Comparison of ENCODE assay signal across 32 cellular contexts in the genomic region with DNA sequence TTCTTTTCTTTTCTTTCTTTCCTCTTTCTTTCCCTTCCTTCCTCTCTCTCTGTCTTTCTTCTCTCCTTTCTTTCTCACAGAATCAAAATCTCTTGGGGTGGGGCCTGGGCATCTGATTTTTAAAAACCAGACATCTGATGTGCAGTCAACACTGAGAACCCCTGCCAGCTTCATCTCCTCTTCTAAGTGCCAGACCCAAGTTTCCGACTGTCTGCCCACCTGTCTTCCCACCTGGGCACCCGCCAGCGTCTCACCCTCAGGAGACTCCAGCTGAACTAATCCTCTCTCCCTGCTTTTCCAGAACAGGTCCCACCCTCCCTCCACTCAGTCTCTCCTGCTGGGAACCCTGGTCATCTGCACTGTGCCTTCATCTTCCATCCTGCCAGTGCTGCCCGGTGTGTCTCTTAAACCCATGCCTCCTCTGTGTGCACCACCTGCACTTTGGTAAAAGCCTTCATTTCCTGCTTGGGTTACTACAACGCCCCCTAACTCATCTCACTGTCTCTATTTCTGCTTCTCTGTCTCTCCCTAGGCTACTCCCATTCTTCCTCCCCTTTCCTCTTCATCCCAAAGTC. TPM values are rescaled to one million over a fixed set of nuclear protein-coding genes. Genes with fewer than 3 reads are reported as not detected.
"Had no signal": no experiment of that assay in that cellular context is flagged by ENCODE, and none has a peak within 500 bp of the region (broad histone marks: within the 10 kb centered on the region; RNA-seq: fewer than 3 reads in every experiment).

No MANE protein-coding gene starts in this region.

- H3K4me3 ChIP-seq: cardiac muscle cell, SJSA1 had no signal

- H3K4me1 Mint-ChIP-seq: activated CD4-positive, alpha-beta T cell treated with anti-CD3 and anti-CD28 coated beads, Interleukin-2, amount 10 ng/mL, durations not matched to agents 24 days and 14 days; activated T-helper 17 cell treated with anti-CD3 and anti-CD28 coated beads, Interleukin-2, amount 50 U/mL, for 72 hours had no signal

- H3K4me3 Mint-ChIP-seq: activated CD4-positive, alpha-beta T cell treated with anti-CD3 and anti-CD28 coated beads, Interleukin-2, amount 10 ng/mL, durations not matched to agents 24 days and 14 days; activated CD8-positive, alpha-beta T cell treated with anti-CD3 and anti-CD28 coated beads for 36 hours; activated naive CD8-positive, alpha-beta T cell treated with anti-CD3 and anti-CD28 coated beads for 36 hours; activated T-cell treated with anti-CD3 and anti-CD28 coated beads, Interleukin-2, amount 50 U/mL, for 72 hours; activated T-helper 17 cell treated with anti-CD3 and anti-CD28 coated beads, Interleukin-2, amount 50 U/mL, for 72 hours; T-helper 1 cell treated with Interleukin-12 subunit alpha and Interleukin-12 subunit beta and Interleukin-4 antibody, amounts not matched to agents 30 μg/mL and 1 μg/mL, for 36 hours; T-helper 2 cell treated with Interferon-gamma antibody and Interleukin-4, amounts not matched to agents 5 μg/mL and 100 μg/mL, for 36 hours had no signal

- H3K27ac Mint-ChIP-seq: activated CD4-positive, alpha-beta T cell treated with anti-CD3 and anti-CD28 coated beads, Interleukin-2, amount 10 ng/mL, durations not matched to agents 24 days and 14 days; activated CD8-positive, alpha-beta T cell treated with anti-CD3 and anti-CD28 coated beads for 36 hours; activated naive CD8-positive, alpha-beta T cell treated with anti-CD3 and anti-CD28 coated beads for 36 hours; activated T-cell treated with anti-CD3 and anti-CD28 coated beads, Interleukin-2, amount 50 U/mL, for 72 hours; activated T-helper 17 cell treated with anti-CD3 and anti-CD28 coated beads, Interleukin-2, amount 50 U/mL, for 72 hours; T-helper 1 cell treated with Interleukin-12 subunit alpha and Interleukin-12 subunit beta and Interleukin-4 antibody, amounts not matched to agents 30 μg/mL and 1 μg/mL, for 36 hours; T-helper 2 cell treated with Interferon-gamma antibody and Interleukin-4, amounts not matched to agents 5 μg/mL and 100 μg/mL, for 36 hours had no signal

- H3K36me3 ChIP-seq: cardiac muscle cell, SJSA1 had no signal

- H3K27ac ChIP-seq: cardiac muscle cell, KMS-11, SJSA1 had no signal

- H3K9me3 ChIP-seq: SJSA1, SK-N-SH had no signal

- H3K4me2 ChIP-seq: KMS-11, SK-N-SH had no signal

- H3K9ac ChIP-seq: KMS-11, SK-N-SH had no signal

- DNase-seq: activated CD4-positive, alpha-beta T cell treated with anti-CD3 and anti-CD28 coated beads, Interleukin-2, amount 10 ng/mL, durations not matched to agents 24 days and 14 days; activated CD4-positive, alpha-beta T cell treated with anti-CD3 and anti-CD28 coated beads, Interleukin-2, amount 50 U/mL, for 4 hours; activated CD8-positive, alpha-beta T cell treated with anti-CD3 and anti-CD28 coated beads for 36 hours; activated effector memory CD4-positive, alpha-beta T cell treated with anti-CD3 and anti-CD28 coated beads, Interleukin-2, amount 50 U/mL, for 16 hours; activated naive CD4-positive, alpha-beta T cell; activated naive CD4-positive, alpha-beta T cell treated with anti-CD3 and anti-CD28 coated beads, Interleukin-2, amount 50 U/mL, for 16 hours; activated naive CD8-positive, alpha-beta T cell treated with anti-CD3 and anti-CD28 coated beads for 36 hours; activated T-cell treated with anti-CD3 and anti-CD28 coated beads, Interleukin-2, amount 50 U/mL, for 1 hour; activated T-cell treated with anti-CD3 and anti-CD28 coated beads, Interleukin-2, amount 50 U/mL, for 72 hours; amniotic stem cell; aorta; MM.1S; MV-4-11; NCI-H1092; NCI-H146; NCI-H187; NCI-H2029 treated with DMSO at 0.1 percent for 48 hours; NCI-H2107; NCI-H226; NCI-H446 treated with DMSO at 0.1 percent for 48 hours; NCI-H526; NCI-H774; SHP77 treated with DMSO at 0.1 percent for 48 hours; SK-N-SH had no signal

- H3K27me3 ChIP-seq: SJSA1 had no signal

- H3K9me3 Mint-ChIP-seq: activated CD4-positive, alpha-beta T cell treated with anti-CD3 and anti-CD28 coated beads, Interleukin-2, amount 10 ng/mL, durations not matched to agents 24 days and 14 days; activated CD8-positive, alpha-beta T cell treated with anti-CD3 and anti-CD28 coated beads for 36 hours; activated naive CD8-positive, alpha-beta T cell treated with anti-CD3 and anti-CD28 coated beads for 36 hours; activated T-cell treated with anti-CD3 and anti-CD28 coated beads, Interleukin-2, amount 50 U/mL, for 72 hours; activated T-helper 17 cell treated with anti-CD3 and anti-CD28 coated beads, Interleukin-2, amount 50 U/mL, for 72 hours; T-helper 1 cell treated with Interleukin-12 subunit alpha and Interleukin-12 subunit beta and Interleukin-4 antibody, amounts not matched to agents 30 μg/mL and 1 μg/mL, for 36 hours; T-helper 2 cell treated with Interferon-gamma antibody and Interleukin-4, amounts not matched to agents 5 μg/mL and 100 μg/mL, for 36 hours had no signal

- H3K36me3 Mint-ChIP-seq: activated naive CD8-positive, alpha-beta T cell treated with anti-CD3 and anti-CD28 coated beads for 36 hours had no signal

RNA-seq across cellular contexts. Expression of gene SOD3, which starts 2.8 kb away (rescaled TPM):
- total RNA-seq: activated CD4-positive, alpha-beta T cell treated with anti-CD3 and anti-CD28 coated beads, Interleukin-2, amount 10 ng/mL, durations not matched to agents 24 days and 14 days; activated CD8-positive, alpha-beta memory T cell treated with anti-CD3 and anti-CD28 coated beads for 36 hours; activated CD8-positive, alpha-beta T cell treated with anti-CD3 and anti-CD28 coated beads for 36 hours; activated naive CD8-positive, alpha-beta T cell treated with anti-CD3 and anti-CD28 coated beads for 36 hours; activated T-cell treated with anti-CD3 and anti-CD28 coated beads, Interleukin-2, amount 50 U/mL, for 72 hours; activated T-helper 17 cell treated with anti-CD3 and anti-CD28 coated beads, Interleukin-2, amount 50 U/mL, for 72 hours; LHCN-M2 had no signal
